In the genomic region with DNA sequence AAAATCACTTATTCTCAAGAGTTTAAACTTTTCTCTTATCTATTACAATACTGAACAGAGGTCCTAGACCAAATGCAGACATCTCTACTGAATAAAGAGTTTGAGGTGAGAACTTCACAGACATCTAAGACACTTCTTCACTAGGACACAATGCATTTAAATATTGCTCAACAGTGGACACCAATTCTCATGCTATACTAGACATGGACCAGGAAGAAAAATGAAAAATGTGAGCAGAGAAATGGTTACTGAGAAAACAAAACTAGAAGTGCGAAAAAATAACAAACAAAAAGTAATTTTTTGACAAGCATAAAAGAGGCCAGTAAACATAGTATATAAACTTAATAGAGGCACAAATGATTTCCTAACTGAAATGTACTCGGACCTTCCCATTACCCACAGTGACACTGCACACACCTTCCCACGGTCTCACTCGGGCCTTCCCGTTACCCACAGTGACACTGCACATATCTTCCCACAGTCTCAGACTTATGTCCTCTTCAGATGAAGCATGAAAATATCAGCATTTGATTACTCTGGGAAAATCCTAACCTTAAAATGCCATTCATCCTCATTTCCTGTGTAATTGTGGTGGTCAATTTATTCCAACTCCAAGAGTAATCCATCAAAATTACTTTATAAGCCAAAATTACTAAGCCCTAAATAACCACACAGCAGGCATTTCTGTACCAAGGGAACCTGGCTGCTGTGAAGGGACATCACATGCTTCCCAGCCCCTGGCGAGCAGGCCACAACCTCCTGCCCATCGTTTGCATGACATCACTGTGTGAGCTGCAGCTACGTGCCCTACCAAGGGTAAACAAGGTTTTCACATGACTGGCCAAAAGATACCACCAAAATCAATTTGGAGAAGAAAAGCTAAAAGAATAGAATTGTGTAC, we compare ENCODE assay signal across 8 cellular contexts. TPM values are rescaled to one million over a fixed set of nuclear protein-coding genes. Genes with fewer than 3 reads are reported as not detected.
DNase-seq lines count a peak whose midpoint lies in the region; ATAC-seq and TF ChIP-seq lines count a peak whose summit lies in the region.

No MANE protein-coding gene starts in this region.

- H3K27me3 Mint-ChIP-seq in activated T-helper 1 cell treated with anti-CD3 and anti-CD28 coated beads, Interleukin-12 subunit alpha, Interleukin-12 subunit beta, Interleukin-2, Interleukin-4 antibody, amounts not matched to agents 30 ng/mL and 10 ng/mL and 1 ng/mL, durations not matched to agents 14 hours and 24 hours and 36 hours (ENCODE audit: insufficient read depth): no peaks in the 10 kb centered on the region
- no peaks in the 10 kb centered on the region for H3K27me3 Mint-ChIP-seq in stimulated activated memory B cell treated with anti-CD40 and anti-IgM and Interleukin-4, amounts not matched to agents 10 μg/mL and 1 μg/mL and 100 μg/mL, for 72 hours

- peaks cover 48% of the 10 kb centered on the region for H3K36me3 Mint-ChIP-seq in activated T-helper 1 cell treated with anti-CD3 and anti-CD28 coated beads, Interleukin-12 subunit alpha, Interleukin-12 subunit beta, Interleukin-2, Interleukin-4 antibody, amounts not matched to agents 30 ng/mL and 10 ng/mL and 1 ng/mL, durations not matched to agents 14 hours and 24 hours and 36 hours (ENCODE audit: low read depth)
- H3K36me3 Mint-ChIP-seq in stimulated activated memory B cell treated with anti-CD40 and anti-IgM and Interleukin-4, amounts not matched to agents 10 μg/mL and 1 μg/mL and 100 μg/mL, for 72 hours: peaks cover 54% of the 10 kb centered on the region

- peak overlapping the region; percentile 59 for H3K27ac Mint-ChIP-seq in activated T-helper 1 cell treated with anti-CD3 and anti-CD28 coated beads, Interleukin-12 subunit alpha, Interleukin-12 subunit beta, Interleukin-2, Interleukin-4 antibody, amounts not matched to agents 30 ng/mL and 10 ng/mL and 1 ng/mL, durations not matched to agents 14 hours and 24 hours and 36 hours
- H3K27ac Mint-ChIP-seq in stimulated activated memory B cell treated with anti-CD40 and anti-IgM and Interleukin-4, amounts not matched to agents 10 μg/mL and 1 μg/mL and 100 μg/mL, for 72 hours: peak overlapping the region; percentile 99

- H3K4me2 ChIP-seq in BLaER1 treated with 17β-estradiol and CSF1 and Interleukin-3, amounts not matched to agents 10 nM and 100 nM: peak overlapping the region; percentile 61 to 98 (median 94)

- H4K20me1 ChIP-seq in BLaER1 treated with 17β-estradiol and CSF1 and Interleukin-3, amounts not matched to agents 10 nM and 100 nM: peaks cover 68 to 100% (median 94%) of the 10 kb centered on the region in 11 experiments

- no peak for TF ChIP-seq CTCF in right atrium auricular region (IDR thresholded peaks at IDR 0.05)

- H3K4me1 ChIP-seq in BLaER1 treated with 17β-estradiol and CSF1 and Interleukin-3, amounts not matched to agents 10 nM and 100 nM: peaks cover 65 to 89% (median 77%) of the 10 kb centered on the region in 10 experiments
- H3K4me1 ChIP-seq in right atrium auricular region: peaks cover 0 to 60% of the 10 kb centered on the region in 2 donors

- H3K36me3 ChIP-seq in BLaER1 treated with 17β-estradiol and CSF1 and Interleukin-3, amounts not matched to agents 10 nM and 100 nM: peaks cover 32 to 51% (median 43%) of the 10 kb centered on the region in 11 experiments
- peaks cover 8% of the 10 kb centered on the region for H3K36me3 ChIP-seq in right atrium auricular region

- H3K9ac ChIP-seq in BLaER1 treated with 17β-estradiol and CSF1 and Interleukin-3, amounts not matched to agents 10 nM and 100 nM: peak overlapping the region in 7 of 11 experiments; percentile 2 to 59 (median 32); a peak in 8 of 22 replicates

- no peak overlapping the region for H3K4me3 ChIP-seq in BLaER1 treated with 17β-estradiol and CSF1 and Interleukin-3, amounts not matched to agents 10 nM and 100 nM
- no peak overlapping the region for H3K4me3 ChIP-seq in right atrium auricular region

- intact Hi-C loops in activated T-helper 1 cell treated with anti-CD3 and anti-CD28 coated beads, Interleukin-12 subunit alpha, Interleukin-12 subunit beta, Interleukin-2, Interleukin-4 antibody, amounts not matched to agents 30 ng/mL and 10 ng/mL and 1 ng/mL, durations not matched to agents 14 hours and 24 hours and 36 hours (cut with micrococcal nuclease): no loop called here

- peaks cover 77% of the 10 kb centered on the region for H3K4me1 Mint-ChIP-seq in activated T-helper 1 cell treated with anti-CD3 and anti-CD28 coated beads, Interleukin-12 subunit alpha, Interleukin-12 subunit beta, Interleukin-2, Interleukin-4 antibody, amounts not matched to agents 30 ng/mL and 10 ng/mL and 1 ng/mL, durations not matched to agents 14 hours and 24 hours and 36 hours (ENCODE audit: low read depth)
- H3K4me1 Mint-ChIP-seq in stimulated activated memory B cell treated with anti-CD40 and anti-IgM and Interleukin-4, amounts not matched to agents 10 μg/mL and 1 μg/mL and 100 μg/mL, for 72 hours: peaks cover 89% of the 10 kb centered on the region

- H3K9me3 ChIP-seq in BLaER1 treated with 17β-estradiol and CSF1 and Interleukin-3, amounts not matched to agents 10 nM and 100 nM (replicated peaks in 1 of 11): peaks cover 0 to 5% (median 0%) of the 10 kb centered on the region in 11 experiments; a peak in 1 of 22 replicates
- H3K9me3 ChIP-seq in right atrium auricular region: no peaks in the 10 kb centered on the region

- DNase-seq in activated T-helper 1 cell treated with anti-CD3 and anti-CD28 coated beads, Interleukin-12 subunit alpha, Interleukin-12 subunit beta, Interleukin-2, Interleukin-4 antibody, amounts not matched to agents 30 ng/mL and 10 ng/mL and 1 ng/mL, durations not matched to agents 14 hours and 24 hours and 36 hours (ENCODE audit: low spot score): no peak
- DNase-seq in right atrium auricular region (ENCODE audit: low spot score): no peak
- DNase-seq in KBM-7: no peak
- no peak for DNase-seq in SKM-1 treated with dmso at 0.1 percent for 144 hours (lab: John Stamatoyannopoulos, UW; ENCODE audit: unreplicated experiment)

- H3K4me3 Mint-ChIP-seq in activated T-helper 1 cell treated with anti-CD3 and anti-CD28 coated beads, Interleukin-12 subunit alpha, Interleukin-12 subunit beta, Interleukin-2, Interleukin-4 antibody, amounts not matched to agents 30 ng/mL and 10 ng/mL and 1 ng/mL, durations not matched to agents 14 hours and 24 hours and 36 hours: no peak overlapping the region
- H3K4me3 Mint-ChIP-seq in stimulated activated memory B cell treated with anti-CD40 and anti-IgM and Interleukin-4, amounts not matched to agents 10 μg/mL and 1 μg/mL and 100 μg/mL, for 72 hours: peak overlapping the region; percentile 66

- in situ Hi-C loops in KBM-7 (cut with MboI; ENCODE audit: low pct_unique_long_range_greater_than_20kb, low sequenced_read_pairs): no loop called here

- ATAC-seq in GM19035 (IDR thresholded peaks at IDR 0.05; ENCODE audit: unreplicated experiment) (peak; percentile 39), HG03175 (IDR thresholded peaks at IDR 0.05; ENCODE audit: unreplicated experiment) (peak; percentile 25)
- ATAC-seq in stimulated activated memory B cell treated with anti-CD40 and anti-IgM and Interleukin-4, amounts not matched to agents 10 μg/mL and 1 μg/mL and 100 μg/mL, for 72 hours: peak; percentile 69

- no peaks in the 10 kb centered on the region for H3K9me3 Mint-ChIP-seq in activated T-helper 1 cell treated with anti-CD3 and anti-CD28 coated beads, Interleukin-12 subunit alpha, Interleukin-12 subunit beta, Interleukin-2, Interleukin-4 antibody, amounts not matched to agents 30 ng/mL and 10 ng/mL and 1 ng/mL, durations not matched to agents 14 hours and 24 hours and 36 hours
- H3K9me3 Mint-ChIP-seq in stimulated activated memory B cell treated with anti-CD40 and anti-IgM and Interleukin-4, amounts not matched to agents 10 μg/mL and 1 μg/mL and 100 μg/mL, for 72 hours: no peaks in the 10 kb centered on the region

- no peaks in the 10 kb centered on the region for H3K27me3 ChIP-seq in BLaER1 treated with 17β-estradiol and CSF1 and Interleukin-3, amounts not matched to agents 10 nM and 100 nM
- H3K27me3 ChIP-seq in right atrium auricular region: no peaks in the 10 kb centered on the region

- H3K27ac ChIP-seq in BLaER1 treated with 17β-estradiol and CSF1 and Interleukin-3, amounts not matched to agents 10 nM and 100 nM: peak overlapping the region in 9 of 11 experiments; percentile 15 to 53 (median 36); a peak in 13 of 22 replicates
- peak overlapping the region; percentile 88 to 90 for H3K27ac ChIP-seq in right atrium auricular region

RNA-seq across cellular contexts. Expression of a gene that starts 6.4 kb away (rescaled TPM):
- 33.0 and 33.7 TPM in 2 replicates for total RNA-seq in activated T-helper 1 cell treated with anti-CD3 and anti-CD28 coated beads, Interleukin-12 subunit alpha, Interleukin-12 subunit beta, Interleukin-2, Interleukin-4 antibody, amounts not matched to agents 30 ng/mL and 10 ng/mL and 1 ng/mL, durations not matched to agents 14 hours and 24 hours and 36 hours
- total RNA-seq in right atrium auricular region: 10 to 100 TPM; 24.1 to 24.3 TPM

RNA-seq across cellular contexts. Expression of a gene that starts 35.9 kb away (rescaled TPM):
- 2.0 and 2.1 TPM in 2 replicates for total RNA-seq in activated T-helper 1 cell treated with anti-CD3 and anti-CD28 coated beads, Interleukin-12 subunit alpha, Interleukin-12 subunit beta, Interleukin-2, Interleukin-4 antibody, amounts not matched to agents 30 ng/mL and 10 ng/mL and 1 ng/mL, durations not matched to agents 14 hours and 24 hours and 36 hours
- under 1 TPM in 1 of 2 donors, not detected in 1; 0.20 TPM for total RNA-seq in right atrium auricular region
